Comparison of ENCODE assay signal across 37 cellular contexts in the genomic region with DNA sequence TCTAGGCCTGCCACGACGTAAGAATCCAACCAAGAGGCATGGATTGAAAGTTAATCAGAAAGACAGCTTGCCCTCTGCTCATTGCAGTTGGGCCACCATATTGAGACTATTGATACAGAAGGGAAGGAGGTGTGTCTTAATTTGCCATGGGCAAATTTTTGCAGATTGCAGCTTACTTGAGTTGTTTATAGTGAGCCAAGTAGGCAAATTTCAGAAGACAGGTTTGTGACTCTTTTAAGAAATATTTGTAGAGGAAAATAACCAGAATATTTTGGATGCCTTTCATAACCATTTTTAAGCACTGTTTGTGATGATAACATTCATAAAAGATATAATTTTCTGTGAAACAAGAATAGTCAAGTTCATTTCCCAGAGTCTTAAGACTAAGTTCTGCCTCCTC.
"Had no signal": no experiment of that assay in that cellular context is flagged by ENCODE, and none has a peak within 500 bp of the region (broad histone marks: within the 10 kb centered on the region; RNA-seq: fewer than 3 reads in every experiment).

No MANE protein-coding gene starts in this region.

- H3K4me2 ChIP-seq: KMS-11 had no signal

- H3K27me3 ChIP-seq: Peyer's patch had no signal

- H3K9ac ChIP-seq: KMS-11 had no signal

- H3K27me3 Mint-ChIP-seq: activated B cell treated with CpG ODN at 0.5 μM for 24 hours; activated CD4-positive, alpha-beta memory T cell treated with anti-CD3 and anti-CD28 coated beads for 36 hours; brain; T-cell; T-helper 17 cell had no signal

- DNase-seq: activated B cell treated with CpG ODN at 0.5 μM for 24 hours; activated CD4-positive, alpha-beta memory T cell treated with anti-CD3 and anti-CD28 coated beads for 36 hours; activated CD4-positive, alpha-beta T cell treated with anti-CD3 and anti-CD28 coated beads for 4 hours; activated CD4-positive, alpha-beta T cell treated with anti-CD3 and anti-CD28 coated beads, Interleukin-2, amount 50 U/mL, for 1 hour; activated CD4-positive, CD25-positive, alpha-beta regulatory T cell treated with anti-CD3 and anti-CD28 coated beads, Interleukin-2, amount 50 U/mL, for 72 hours; activated CD8-positive, alpha-beta memory T cell treated with anti-CD3 and anti-CD28 coated beads, Interleukin-2, amount 50 U/mL, for 4 hours; activated gamma-delta T cell treated with Interleukin-2 at 50 U/mL for 16 hours; activated naive CD4-positive, alpha-beta T cell treated with anti-CD3 and anti-CD28 coated beads for 36 hours; activated T-cell treated with anti-CD3 and anti-CD28 coated beads for 4 hours; activated T-cell treated with anti-CD3 and anti-CD28 coated beads, Interleukin-2, amount 50 U/mL, for 4 hours; anterior cingulate cortex; caudate nucleus; NCI-H1092 treated with DMSO at 0.1 percent for 48 hours; NCI-H1417; NCI-H146; NCI-H187; NCI-H2029 treated with DMSO at 0.1 percent for 48 hours; NCI-H2107; NCI-H2171 treated with DMSO at 0.1 percent for 48 hours; NCI-H226; NCI-H446 treated with DMSO at 0.1 percent for 48 hours; NCI-H524; NCI-H69; PC-3; Peyer's patch; SIG-M5; T-cell; T-helper 17 cell; T-helper 9 cell had no signal

- ATAC-seq: activated naive CD4-positive, alpha-beta T cell treated with anti-CD3 and anti-CD28 coated beads, Interleukin-2, amount 50 U/mL, for 72 hours; activated T-cell treated with anti-CD3 and anti-CD28 coated beads, Interleukin-2, amount 50 U/mL, for 4 hours; PC-3; Right ventricle myocardium inferior; SK-N-SH treated with all-trans-retinoic acid at 6 μM for 48 hours; T-cell; T-helper 17 cell had no signal

- H3K4me1 ChIP-seq: Peyer's patch had no signal

- H3K4me3 ChIP-seq: Peyer's patch had no signal

- H3K27ac ChIP-seq: KMS-11, Peyer's patch, RWPE1, VCaP had no signal

- H3K27ac Mint-ChIP-seq: activated B cell treated with CpG ODN at 0.5 μM for 24 hours; activated CD4-positive, alpha-beta memory T cell treated with anti-CD3 and anti-CD28 coated beads for 36 hours; activated naive CD4-positive, alpha-beta T cell treated with anti-CD3 and anti-CD28 coated beads for 36 hours; activated T-helper 1 cell treated with anti-CD3 and anti-CD28 coated beads, Interleukin-12 subunit alpha, Interleukin-12 subunit beta, Interleukin-2, Interleukin-4 antibody, amounts not matched to agents 30 ng/mL and 10 ng/mL and 1 ng/mL, durations not matched to agents 14 hours and 24 hours and 36 hours; brain; T-cell had no signal

- H3K9me3 ChIP-seq: Peyer's patch had no signal

- H3K4me3 Mint-ChIP-seq: activated B cell treated with CpG ODN at 0.5 μM for 24 hours; activated CD4-positive, alpha-beta memory T cell treated with anti-CD3 and anti-CD28 coated beads for 36 hours; activated naive CD4-positive, alpha-beta T cell treated with anti-CD3 and anti-CD28 coated beads for 36 hours; activated T-cell treated with anti-CD3 and anti-CD28 coated beads, Interleukin-2, amount 50 U/mL, for 4 hours; activated T-helper 1 cell treated with anti-CD3 and anti-CD28 coated beads, Interleukin-12 subunit alpha, Interleukin-12 subunit beta, Interleukin-2, Interleukin-4 antibody, amounts not matched to agents 30 ng/mL and 10 ng/mL and 1 ng/mL, durations not matched to agents 14 hours and 24 hours and 36 hours; brain; T-cell; T-helper 17 cell had no signal

- H3K9me3 Mint-ChIP-seq: activated B cell treated with CpG ODN at 0.5 μM for 24 hours; activated CD4-positive, alpha-beta memory T cell treated with anti-CD3 and anti-CD28 coated beads for 36 hours; activated naive CD4-positive, alpha-beta T cell treated with anti-CD3 and anti-CD28 coated beads for 36 hours; activated naive CD4-positive, alpha-beta T cell treated with anti-CD3 and anti-CD28 coated beads, Interleukin-2, amount 50 U/mL, for 72 hours; activated T-cell treated with anti-CD3 and anti-CD28 coated beads, Interleukin-2, amount 50 U/mL, for 4 hours; activated T-helper 1 cell treated with anti-CD3 and anti-CD28 coated beads, Interleukin-12 subunit alpha, Interleukin-12 subunit beta, Interleukin-2, Interleukin-4 antibody, amounts not matched to agents 30 ng/mL and 10 ng/mL and 1 ng/mL, durations not matched to agents 14 hours and 24 hours and 36 hours; T-cell had no signal
